ENCODE assay signal across 8 cellular contexts in genomic region chr2:41782306-41783158, GRCh38.
DNase-seq lines count a peak whose midpoint lies in the region; ATAC-seq and TF ChIP-seq lines count a peak whose summit lies in the region.

No MANE protein-coding gene starts in this region.

- TF ChIP-seq CTCF in AG09319 (IDR thresholded peaks at IDR 0.05; ENCODE audit: low read depth, low read length) (peak; percentile 77), GM10266 (IDR thresholded peaks at IDR 0.05; ENCODE audit: control insufficient read depth, insufficient read depth, low read depth, missing control alignments) (peak; percentile 68), OCI-LY3 (IDR thresholded peaks at IDR 0.05; ENCODE audit: low read depth, low read length) (peak; percentile 90), MCF 10A (IDR thresholded peaks at IDR 0.05; ENCODE audit: unreplicated experiment) (peak; percentile 75), suprapubic skin (IDR thresholded peaks at IDR 0.05) (peak; percentile 72 to 75)

- H3K4me3 ChIP-seq in OCI-LY3 (ENCODE audit: low read length) (no peak overlapping the region), suprapubic skin (no peak overlapping the region)

- 31% methylated on average over 6 of the region's 6 CpGs for WGBS in suprapubic skin

- H3K4me2 ChIP-seq in OCI-LY3 (ENCODE audit: low read length): peak overlapping the region; percentile 21

- no TSS peak for BruUV-seq in MCF 10A (replicated peaks; lab: Mats Ljungman, UMichigan)

- intact Hi-C loops in MCF 10A (cut with micrococcal nuclease): loop anchor here (1.0 to 10.0 kb wide), 7 partner anchors 85 to 1869 kb away; no protein-coding TSS in a partner anchor
- intact Hi-C loops in left colon (cut with DNase I, micrococcal nuclease): loop anchor here in 1 of 2 donors (10.0 kb wide), 1 partner anchor 1868 kb away; no protein-coding TSS in a partner anchor

- H3K27me3 ChIP-seq in OCI-LY3 (ENCODE audit: low read depth, low read length) (no peaks in the 10 kb centered on the region), suprapubic skin (peaks cover 4% of the 10 kb centered on the region)

- CTCF ChIA-PET in MCF 10A (lab: Yijun Ruan, JAX): interaction anchor here (0.6 to 2.2 kb wide), 13 partner anchors 16 to 1875 kb away, joined by 3 to 17 read pairs (median 3); no protein-coding TSS in a partner anchor

- H2AFZ ChIP-seq in OCI-LY3 (ENCODE audit: low read depth, low read length): 0 out of 2 replicates have a peak overlapping the region, but pooled peaks have one; percentile 1

- H3K27me3 Mint-ChIP-seq in MCF 10A (ENCODE audit: insufficient read depth, unreplicated experiment): peaks cover 3% of the 10 kb centered on the region

- H3K27ac Mint-ChIP-seq in MCF 10A (ENCODE audit: low read depth, unreplicated experiment): no peak overlapping the region

- ATAC-seq in HG03378 (IDR thresholded peaks at IDR 0.05; ENCODE audit: unreplicated experiment) (peak; percentile 79), left colon (peak; percentile 37), HG03439 (IDR thresholded peaks at IDR 0.05; ENCODE audit: unreplicated experiment) (no peak)

- H3K79me2 ChIP-seq in OCI-LY3 (ENCODE audit: low read length): no peaks in the 10 kb centered on the region

- no peaks in the 10 kb centered on the region for H3K36me3 ChIP-seq in OCI-LY3 (replicated peaks; ENCODE audit: low read depth, low read length)
- no peaks in the 10 kb centered on the region for H3K36me3 ChIP-seq in suprapubic skin

- DNase-seq in AG09319 (ENCODE audit: extremely low read depth, low read depth) (peak; percentile 2), GM10266 (ENCODE audit: extremely low spot score) (peak; percentile 38), MCF 10A (ENCODE audit: unreplicated experiment) (peak; percentile 56), left colon (no peak), suprapubic skin (ENCODE audit: low spot score in 2 of 2) (no peak)

- H3K27ac ChIP-seq in OCI-LY3 (ENCODE audit: low read length): no peak overlapping the region
- no peak overlapping the region for H3K27ac ChIP-seq in suprapubic skin

- no peaks in the 10 kb centered on the region for H4K20me1 ChIP-seq in OCI-LY3 (ENCODE audit: insufficient read depth, low read length)

- H3K36me3 Mint-ChIP-seq in MCF 10A (ENCODE audit: insufficient read depth, unreplicated experiment): no peaks in the 10 kb centered on the region

- H3K9me3 Mint-ChIP-seq in MCF 10A (ENCODE audit: unreplicated experiment): no peaks in the 10 kb centered on the region

- no peak overlapping the region for H3K4me3 Mint-ChIP-seq in MCF 10A (ENCODE audit: unreplicated experiment)

- H3K4me1 Mint-ChIP-seq in MCF 10A (ENCODE audit: insufficient read depth, unreplicated experiment): no peaks in the 10 kb centered on the region

- TF ChIP-seq POLR2A in suprapubic skin (IDR thresholded peaks at IDR 0.05): no peak

- POLR2A ChIA-PET in MCF 10A (lab: Yijun Ruan, JAX): interaction anchor here (0.7 kb wide), 1 partner anchor 370 kb away, joined by 3 read pairs; no protein-coding TSS in a partner anchor

- peaks cover 47% of the 10 kb centered on the region for H3K4me1 ChIP-seq in OCI-LY3 (ENCODE audit: low read length)
- no peaks in the 10 kb centered on the region for H3K4me1 ChIP-seq in suprapubic skin

- no peak overlapping the region for H3K9ac ChIP-seq in OCI-LY3 (ENCODE audit: low read length)

- no peak for TF ChIP-seq EP300 in suprapubic skin (IDR thresholded peaks at IDR 0.05)

- no peaks in the 10 kb centered on the region for H3K9me3 ChIP-seq in OCI-LY3 (ENCODE audit: insufficient read depth, low read length)
- no peaks in the 10 kb centered on the region for H3K9me3 ChIP-seq in suprapubic skin

Comparison
In these comparisons a context has a peak if more than half of its experiments do, and no peak if none do; other contexts are left out.
1. DNase-seq: peak in AG09319 (single experiment), GM10266 (single experiment) and MCF 10A (single experiment); none in left colon (0 of 2) and suprapubic skin (0 of 2).
2. Peak in every context shown above with its lines, with median percentiles within 50 percentile points of each other: CTCF ChIP-seq.